1 cellular context compared by ENCODE assay signal in genomic region chr7:66233638-66234037, GRCh38.
TF ChIP-seq lines count a peak whose summit lies in the region.

No MANE protein-coding gene starts in this region.

TF ChIP-seq in HepG2, 621 proteins besides CTCF, POLR2A, EP300 and RAD21 (continued from another document):
- peak; percentile 55; the same call in 1 of the 2 replicates for TF ChIP-seq PPARG (CRISPR knock-in tag; conservative IDR thresholded peaks at IDR 0.05)
- no peak for TF ChIP-seq ZMAT3 (CRISPR knock-in tag; conservative IDR thresholded peaks at IDR 0.05)
- peak; percentile 36; the same call in 1 of the 2 replicates for TF ChIP-seq RXRB (CRISPR knock-in tag; IDR thresholded peaks at IDR 0.05; ENCODE audit: borderline replicate concordance)
- no peak for TF ChIP-seq ZNF264 (CRISPR knock-in tag; IDR thresholded peaks at IDR 0.05)
- TF ChIP-seq ZBTB38 (CRISPR knock-in tag; IDR thresholded peaks at IDR 0.05), result no peak
